In genomic region chr13:100875392-100876043, GRCh38 we compare ENCODE assay signal across 8 cellular contexts.
DNase-seq lines count a peak whose midpoint lies in the region; ATAC-seq lines count a peak whose summit lies in the region.

No MANE protein-coding gene starts in this region.

- no CpG with 5 or more reads among the region's 3 CpGs for WGBS in trophoblast cell (ENCODE audit: extremely low coverage, insufficient coverage, insufficient read length)

- peaks cover 4% of the 10 kb centered on the region for H3K36me3 Mint-ChIP-seq in activated T-helper 2 cell treated with anti-CD3 and anti-CD28 coated beads, Interferon-gamma antibody, Interleukin-2, Interleukin-4, amounts not matched to agents 10 μg/mL and 5 μg/mL and 100 μg/mL, durations not matched to agents 14 hours and 24 hours and 36 hours (ENCODE audit: low read depth)

- peaks cover 13% of the 10 kb centered on the region for H3K27me3 Mint-ChIP-seq in activated T-helper 2 cell treated with anti-CD3 and anti-CD28 coated beads, Interferon-gamma antibody, Interleukin-2, Interleukin-4, amounts not matched to agents 10 μg/mL and 5 μg/mL and 100 μg/mL, durations not matched to agents 14 hours and 24 hours and 36 hours (ENCODE audit: low read depth)

- H3K9me3 ChIP-seq in trophoblast cell (ENCODE audit: insufficient read depth, low read depth, low read length) = no peaks in the 10 kb centered on the region

- H3K4me1 Mint-ChIP-seq in activated T-helper 2 cell treated with anti-CD3 and anti-CD28 coated beads, Interferon-gamma antibody, Interleukin-2, Interleukin-4, amounts not matched to agents 10 μg/mL and 5 μg/mL and 100 μg/mL, durations not matched to agents 14 hours and 24 hours and 36 hours (ENCODE audit: low read depth) = peaks cover 17% of the 10 kb centered on the region

- no peak overlapping the region for H2BK5ac ChIP-seq in trophoblast cell (ENCODE audit: low read depth, low read length, poor library complexity)

- no peak overlapping the region for H2AFZ ChIP-seq in trophoblast cell (ENCODE audit: insufficient read depth, low read length, poor library complexity)

- no peak overlapping the region for H3K23ac ChIP-seq in trophoblast cell (ENCODE audit: low read length)

- H2BK12ac ChIP-seq in trophoblast cell (ENCODE audit: low read length) = no peak overlapping the region

- no peak overlapping the region for H3K18ac ChIP-seq in trophoblast cell (ENCODE audit: low read length)

- H4K91ac ChIP-seq in trophoblast cell (ENCODE audit: low read depth, low read length) = no peak overlapping the region

- H3K9me3 Mint-ChIP-seq in activated T-helper 2 cell treated with anti-CD3 and anti-CD28 coated beads, Interferon-gamma antibody, Interleukin-2, Interleukin-4, amounts not matched to agents 10 μg/mL and 5 μg/mL and 100 μg/mL, durations not matched to agents 14 hours and 24 hours and 36 hours = peaks cover 11% of the 10 kb centered on the region

- H3K27me3 ChIP-seq in trophoblast cell (ENCODE audit: insufficient read depth, low read length) = no peaks in the 10 kb centered on the region

- H3K4me3 ChIP-seq in trophoblast cell (ENCODE audit: low read depth, low read length) = no peak overlapping the region

- H3K79me1 ChIP-seq in trophoblast cell (ENCODE audit: low read length) = no peaks in the 10 kb centered on the region

- H3K9ac ChIP-seq in trophoblast cell (ENCODE audit: low read length) = no peak overlapping the region

- H4K8ac ChIP-seq in trophoblast cell (ENCODE audit: low read depth, low read length) = no peak overlapping the region

- no peak overlapping the region for H4K12ac ChIP-seq in trophoblast cell (ENCODE audit: low read depth, low read length)

- no peak overlapping the region for H3K4me3 Mint-ChIP-seq in activated T-helper 2 cell treated with anti-CD3 and anti-CD28 coated beads, Interferon-gamma antibody, Interleukin-2, Interleukin-4, amounts not matched to agents 10 μg/mL and 5 μg/mL and 100 μg/mL, durations not matched to agents 14 hours and 24 hours and 36 hours (ENCODE audit: low read depth)

- intact Hi-C loops in activated T-helper 2 cell treated with anti-CD3 and anti-CD28 coated beads, Interferon-gamma antibody, Interleukin-2, Interleukin-4, amounts not matched to agents 10 μg/mL and 5 μg/mL and 100 μg/mL, durations not matched to agents 14 hours and 24 hours and 36 hours (cut with micrococcal nuclease) = loop anchor here (1.0 to 10.0 kb wide), 6 partner anchors 85 to 751 kb away; partner anchors contain the start of genes GGACT and TMTC4
- intact Hi-C loops in cardiac septum (cut with DNase I) = no loop called here

- ATAC-seq in GM18907 (IDR thresholded peaks at IDR 0.05; ENCODE audit: unreplicated experiment) = peak; percentile 84
- ATAC-seq in HG03103 (IDR thresholded peaks at IDR 0.05; ENCODE audit: low read depth, unreplicated experiment) = peak; percentile 60

- no peaks in the 10 kb centered on the region for H3K79me2 ChIP-seq in trophoblast cell (ENCODE audit: control insufficient read depth, insufficient read depth, low read length, poor library complexity)

- H3K27ac ChIP-seq in trophoblast cell (ENCODE audit: low read depth, low read length) = no peak overlapping the region

- peak overlapping the region; percentile 72 for H3K27ac Mint-ChIP-seq in activated T-helper 2 cell treated with anti-CD3 and anti-CD28 coated beads, Interferon-gamma antibody, Interleukin-2, Interleukin-4, amounts not matched to agents 10 μg/mL and 5 μg/mL and 100 μg/mL, durations not matched to agents 14 hours and 24 hours and 36 hours

- H3K4ac ChIP-seq in trophoblast cell (ENCODE audit: low read depth, low read length) = no peak overlapping the region

- no peak overlapping the region for H2BK120ac ChIP-seq in trophoblast cell (ENCODE audit: insufficient read depth, low read length, poor library complexity)

- H3K4me2 ChIP-seq in trophoblast cell (ENCODE audit: low read length) = no peak overlapping the region

- no peak for DNase-seq in activated T-helper 2 cell treated with anti-CD3 and anti-CD28 coated beads, Interferon-gamma antibody, Interleukin-2, Interleukin-4, amounts not matched to agents 10 μg/mL and 5 μg/mL and 100 μg/mL, durations not matched to agents 14 hours and 24 hours and 36 hours (ENCODE audit: low spot score)
- DNase-seq in trophoblast cell (peak; percentile 23 to 74), NCI-H1694 (lab: John Stamatoyannopoulos, UW) (no peak), NCI-H1105 (lab: John Stamatoyannopoulos, UW) (no peak), cardiac septum (ENCODE audit: low spot score) (no peak), DMS79 treated with DMSO at 0.1 percent for 48 hours (lab: John Stamatoyannopoulos, UW) (no peak)

- peaks cover 0 to 3% of the 10 kb centered on the region in 2 experiments for H3K4me1 ChIP-seq in trophoblast cell (ENCODE audit: control insufficient read depth in 1 of 2, insufficient read depth in 2 of 2, low read length in 2 of 2)

- no peak overlapping the region for H2AK5ac ChIP-seq in trophoblast cell (ENCODE audit: low read length)

- no peaks in the 10 kb centered on the region for H3K36me3 ChIP-seq in trophoblast cell (ENCODE audit: control insufficient read depth in 1 of 2, insufficient read depth in 2 of 2, low read length in 2 of 2)

- no peak overlapping the region for H3K14ac ChIP-seq in trophoblast cell (ENCODE audit: low read length)

Comparison
In these comparisons a context has a peak if more than half of its experiments do, and no peak if none do; other contexts are left out.
1. DNase-seq: peak in trophoblast cell (2 of 2); none in activated T-helper 2 cell treated with anti-CD3 and anti-CD28 coated beads, Interferon-gamma antibody, Interleukin-2, Interleukin-4, amounts not matched to agents 10 μg/mL and 5 μg/mL and 100 μg/mL, durations not matched to agents 14 hours and 24 hours and 36 hours (single experiment), NCI-H1694 (single experiment), NCI-H1105 (single experiment), cardiac septum (single experiment) and DMS79 treated with DMSO at 0.1 percent for 48 hours (single experiment).